21 cellular contexts compared by ENCODE assay signal in the genomic region with DNA sequence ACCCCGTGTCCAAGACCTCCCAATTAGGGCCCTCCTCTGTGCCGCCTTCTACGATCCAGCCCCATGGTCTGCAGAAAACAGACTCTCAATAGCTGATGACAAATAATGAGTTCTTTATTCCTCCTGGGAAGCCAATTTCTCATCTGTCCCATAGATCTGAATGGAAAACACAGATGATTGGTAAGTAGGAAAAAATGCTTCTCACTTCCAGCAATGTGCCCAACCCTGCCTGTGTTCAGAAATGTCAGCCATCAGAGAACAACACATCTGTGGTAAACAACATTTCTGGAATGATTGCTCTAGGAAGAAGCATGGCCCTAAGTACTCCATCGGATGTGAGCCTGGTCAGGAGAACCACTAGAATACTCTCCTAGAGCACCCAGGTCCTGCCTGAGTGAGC.
DNase-seq lines count a peak whose midpoint lies in the region; ATAC-seq, FAIRE-seq and TF ChIP-seq lines count a peak whose summit lies in the region.
"Had no signal": no experiment of that assay in that cellular context is flagged by ENCODE, and none has a peak within 500 bp of the region (broad histone marks: within the 10 kb centered on the region; RNA-seq: fewer than 3 reads in every experiment).

No MANE protein-coding gene starts in this region.

- no peak overlapping the region for H3K4me3 ChIP-seq in keratinocyte (ENCODE audit: control insufficient read depth in 2 of 3, extremely low read depth in 1 of 3, insufficient read depth in 2 of 3, low read depth in 1 of 3, low read length in 3 of 3)
- H3K4me3 ChIP-seq in tibial nerve, result no peak overlapping the region
- H3K4me3 ChIP-seq: A549, GM23338, MG63 had no signal

- H4K20me1 ChIP-seq in keratinocyte (ENCODE audit: control insufficient read depth, extremely low read depth, insufficient read depth, low read length), result no peaks in the 10 kb centered on the region

- dilution Hi-C loops in keratinocyte (cut with MboI; ENCODE audit: extremely low pct_ligation_motif_present, low sequenced_read_pairs), result no loop called here

- H3K27me3 ChIP-seq in keratinocyte (ENCODE audit: control insufficient read depth, extremely low read depth, insufficient read depth, low read length) (no peaks in the 10 kb centered on the region), tibial nerve (no peaks in the 10 kb centered on the region)
- H3K27me3 ChIP-seq: MG63 had no signal

- peaks cover 10% of the 10 kb centered on the region for H3K36me3 Mint-ChIP-seq in WTC11

- DNase-seq in COLO829 (ENCODE audit: low spot score), result peak; percentile 51
- peak; percentile 60 for DNase-seq in astrocyte of the hippocampus (ENCODE audit: low read depth, low spot score)
- DNase-seq in keratinocyte (ENCODE audit: low read depth, low spot score), result no peak
- DNase-seq in tibial nerve (ENCODE audit: low spot score in 2 of 2), result no peak
- DNase-seq in putamen (ENCODE audit: low spot score), result no peak
- no peak for DNase-seq in HuH-7 (ENCODE audit: low spot score)
- DNase-seq in WTC11 (ENCODE audit: low spot score), result no peak
- DNase-seq: DMS79 treated with DMSO at 0.1 percent for 48 hours, HCEC 1CT, Kasumi-1, MG63, NCI-H1048, NCI-H1436, NCI-H1930, NCI-H226, NCI-H524 treated with DMSO at 0.1 percent for 48 hours, PC-3, SIG-M5 had no signal

- H3K9me3 Mint-ChIP-seq in WTC11, result peaks cover 4% of the 10 kb centered on the region

- no peaks in the 10 kb centered on the region for H3K36me3 ChIP-seq in keratinocyte (ENCODE audit: control insufficient read depth in 2 of 2, extremely low read depth in 1 of 2, insufficient read depth in 2 of 2, low read length in 2 of 2)
- H3K36me3 ChIP-seq in tibial nerve, result no peaks in the 10 kb centered on the region
- H3K36me3 ChIP-seq: MG63 had no signal

- POLR2A ChIA-PET in WTC11 (lab: Charles Lee), result no interaction called here

- peaks cover 36% of the 10 kb centered on the region for H3K4me1 Mint-ChIP-seq in WTC11

- no peak overlapping the region for H3K4me2 ChIP-seq in keratinocyte (ENCODE audit: control insufficient read depth, extremely low read depth, insufficient read depth, low read depth, low read length)
- H3K4me2 ChIP-seq: A549, GM23338 had no signal

- TF ChIP-seq CTCF in keratinocyte (optimal IDR thresholded peaks at IDR 0.05 in 1 of 3, IDR thresholded peaks at IDR 0.05 in 1 of 3, conservative IDR thresholded peaks at IDR 0.05 in 1 of 3; ENCODE audit: extremely low read depth in 1 of 3, insufficient read depth in 2 of 3, low read length in 3 of 3) (no peak), tibial nerve (IDR thresholded peaks at IDR 0.05) (no peak), WTC11 (IDR thresholded peaks at IDR 0.05) (no peak)

- FAIRE-seq in keratinocyte (lab: Jason Lieb, UNC), result peak; percentile 63
- FAIRE-seq: A549 had no signal

- no peak for ATAC-seq in WTC11
- ATAC-seq: A549, GM23338, PC-3 had no signal

- H3K9me1 ChIP-seq in keratinocyte (ENCODE audit: control insufficient read depth, extremely low read depth, insufficient read depth, low read length), result no peaks in the 10 kb centered on the region

- WGBS in tibial nerve, 2 donors, result 46 to 51% methylated on average over 4 of the region's 4 CpGs

- CTCF ChIA-PET in WTC11 (lab: Charles Lee), result interaction anchor here (1.0 kb wide), 1 partner anchor 420 kb away, joined by 4 read pairs; no protein-coding TSS in a partner anchor

- no peaks in the 10 kb centered on the region for H3K79me2 ChIP-seq in keratinocyte (ENCODE audit: control insufficient read depth, insufficient read depth, low read length)

- no peak overlapping the region for H3K9ac ChIP-seq in keratinocyte (ENCODE audit: control insufficient read depth, extremely low read depth, insufficient read depth, low read length)

- H3K9me3 ChIP-seq in keratinocyte (ENCODE audit: control insufficient read depth, low read depth, low read length) (no peaks in the 10 kb centered on the region), tibial nerve (no peaks in the 10 kb centered on the region)
- H3K9me3 ChIP-seq: A549, MG63 had no signal

- peak in 1 of 2 donors; percentile 83 for TF ChIP-seq EP300 in tibial nerve (IDR thresholded peaks at IDR 0.05)

- H2AFZ ChIP-seq in keratinocyte (ENCODE audit: control insufficient read depth, low read length), result no peak overlapping the region
- H2AFZ ChIP-seq: GM23338 had no signal

- H3K27ac ChIP-seq in keratinocyte (ENCODE audit: control insufficient read depth, insufficient read depth, low read length) (no peak overlapping the region), tibial nerve (peak overlapping the region in 3 of 4 donors; percentile 42 to 79 (median 73))
- H3K27ac ChIP-seq: A549, RWPE1 had no signal

- H3K27ac Mint-ChIP-seq in WTC11, result no peak overlapping the region
- H3K27ac Mint-ChIP-seq: GM23338 had no signal

- H3K4me3 Mint-ChIP-seq in WTC11, result no peak overlapping the region
- H3K4me3 Mint-ChIP-seq: GM23338 had no signal

- TF ChIP-seq POLR2A in tibial nerve (IDR thresholded peaks at IDR 0.05), result no peak

- H3K4me1 ChIP-seq in keratinocyte (ENCODE audit: control insufficient read depth, extremely low read depth, insufficient read depth, low read length) (peaks cover 9% of the 10 kb centered on the region), tibial nerve (peaks cover 0 to 44% (median 21%) of the 10 kb centered on the region in 4 donors)
- H3K4me1 ChIP-seq: A549 had no signal

- no peaks in the 10 kb centered on the region; the same call in 1 of the 2 replicates for H3K27me3 Mint-ChIP-seq in WTC11 (ENCODE audit: low read depth)

TF ChIP-seq in WTC11, 78 proteins besides CTCF, POLR2A, EP300 and RAD21:
- no peak for TF ChIP-seq NFATC4 (CRISPR knock-in tag; IDR thresholded peaks at IDR 0.05)
- TF ChIP-seq ZNF671 (CRISPR knock-in tag; IDR thresholded peaks at IDR 0.05), result no peak
- TF ChIP-seq, protein P1, sequence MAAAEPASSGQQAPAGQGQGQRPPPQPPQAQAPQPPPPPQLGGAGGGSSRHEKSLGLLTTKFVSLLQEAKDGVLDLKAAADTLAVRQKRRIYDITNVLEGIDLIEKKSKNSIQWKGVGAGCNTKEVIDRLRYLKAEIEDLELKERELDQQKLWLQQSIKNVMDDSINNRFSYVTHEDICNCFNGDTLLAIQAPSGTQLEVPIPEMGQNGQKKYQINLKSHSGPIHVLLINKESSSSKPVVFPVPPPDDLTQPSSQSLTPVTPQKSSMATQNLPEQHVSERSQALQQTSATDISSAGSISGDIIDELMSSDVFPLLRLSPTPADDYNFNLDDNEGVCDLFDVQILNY (CRISPR knock-in tag; IDR thresholded peaks at IDR 0.05), result no peak
- TF ChIP-seq, protein P2, sequence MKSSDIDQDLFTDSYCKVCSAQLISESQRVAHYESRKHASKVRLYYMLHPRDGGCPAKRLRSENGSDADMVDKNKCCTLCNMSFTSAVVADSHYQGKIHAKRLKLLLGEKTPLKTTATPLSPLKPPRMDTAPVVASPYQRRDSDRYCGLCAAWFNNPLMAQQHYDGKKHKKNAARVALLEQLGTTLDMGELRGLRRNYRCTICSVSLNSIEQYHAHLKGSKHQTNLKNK (CRISPR knock-in tag; IDR thresholded peaks at IDR 0.05), result no peak
- TF ChIP-seq, protein P3, sequence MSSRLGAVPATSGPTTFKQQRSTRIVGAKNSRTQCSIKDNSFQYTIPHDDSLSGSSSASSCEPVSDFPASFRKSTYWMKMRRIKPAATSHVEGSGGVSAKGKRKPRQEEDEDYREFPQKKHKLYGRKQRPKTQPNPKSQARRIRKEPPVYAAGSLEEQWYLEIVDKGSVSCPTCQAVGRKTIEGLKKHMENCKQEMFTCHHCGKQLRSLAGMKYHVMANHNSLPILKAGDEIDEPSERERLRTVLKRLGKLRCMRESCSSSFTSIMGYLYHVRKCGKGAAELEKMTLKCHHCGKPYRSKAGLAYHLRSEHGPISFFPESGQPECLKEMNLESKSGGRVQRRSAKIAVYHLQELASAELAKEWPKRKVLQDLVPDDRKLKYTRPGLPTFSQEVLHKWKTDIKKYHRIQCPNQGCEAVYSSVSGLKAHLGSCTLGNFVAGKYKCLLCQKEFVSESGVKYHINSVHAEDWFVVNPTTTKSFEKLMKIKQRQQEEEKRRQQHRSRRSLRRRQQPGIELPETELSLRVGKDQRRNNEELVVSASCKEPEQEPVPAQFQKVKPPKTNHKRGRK (CRISPR knock-in tag; IDR thresholded peaks at IDR 0.05; ENCODE audit: borderline replicate concordance), result no peak

Comparison
In these comparisons a context has a peak if more than half of its experiments do, and no peak if none do; other contexts are left out.
1. DNase-seq: peak in COLO829 (single experiment) and astrocyte of the hippocampus (single experiment); none in keratinocyte (single experiment), tibial nerve (0 of 2), putamen (single experiment), HuH-7 (single experiment) and WTC11 (single experiment).